In genomic region chr19:2175742-2176141, GRCh38 we compare ENCODE assay signal across 1 cellular context.
TF ChIP-seq lines count a peak whose summit lies in the region.

No MANE protein-coding gene starts in this region.

TF ChIP-seq in HepG2, 621 proteins besides CTCF, POLR2A, EP300 and RAD21:
- TF ChIP-seq ZNF264 (CRISPR knock-in tag; IDR thresholded peaks at IDR 0.05) (no peak), TEAD3 (CRISPR knock-in tag; optimal IDR thresholded peaks at IDR 0.05; ENCODE audit: borderline replicate concordance) (no peak), ZNF34 (CRISPR knock-in tag; IDR thresholded peaks at IDR 0.05; ENCODE audit: borderline replicate concordance) (no peak), NR2F6 (IDR thresholded peaks at IDR 0.05) (no peak), NR2F6 (CRISPR knock-in tag; IDR thresholded peaks at IDR 0.05) (no peak), CREB1 (IDR thresholded peaks at IDR 0.05) (no peak), CREB1 (CRISPR knock-in tag; IDR thresholded peaks at IDR 0.05) (no peak), SALL2 (CRISPR knock-in tag; IDR thresholded peaks at IDR 0.05) (no peak), TBX2 (CRISPR knock-in tag; IDR thresholded peaks at IDR 0.05; ENCODE audit: borderline replicate concordance) (no peak), GMEB1 (CRISPR knock-in tag; IDR thresholded peaks at IDR 0.05; ENCODE audit: borderline replicate concordance) (no peak), ZNF468 (CRISPR knock-in tag; IDR thresholded peaks at IDR 0.05) (no peak), KIAA2018 (CRISPR knock-in tag; IDR thresholded peaks at IDR 0.05; ENCODE audit: borderline replicate concordance) (no peak), TIGD3 (CRISPR knock-in tag; IDR thresholded peaks at IDR 0.05; ENCODE audit: borderline replicate concordance) (no peak), ZNF772 (CRISPR knock-in tag; IDR thresholded peaks at IDR 0.05) (no peak), BCL6 (CRISPR knock-in tag; IDR thresholded peaks at IDR 0.05) (no peak), TFAP4 (IDR thresholded peaks at IDR 0.05; ENCODE audit: borderline replicate concordance, low read depth) (no peak), CENPT (CRISPR knock-in tag; IDR thresholded peaks at IDR 0.05; ENCODE audit: low read depth) (no peak), KDM5A (IDR thresholded peaks at IDR 0.05; ENCODE audit: borderline replicate concordance, low read length) (no peak)
- TF ChIP-seq, protein P1, sequence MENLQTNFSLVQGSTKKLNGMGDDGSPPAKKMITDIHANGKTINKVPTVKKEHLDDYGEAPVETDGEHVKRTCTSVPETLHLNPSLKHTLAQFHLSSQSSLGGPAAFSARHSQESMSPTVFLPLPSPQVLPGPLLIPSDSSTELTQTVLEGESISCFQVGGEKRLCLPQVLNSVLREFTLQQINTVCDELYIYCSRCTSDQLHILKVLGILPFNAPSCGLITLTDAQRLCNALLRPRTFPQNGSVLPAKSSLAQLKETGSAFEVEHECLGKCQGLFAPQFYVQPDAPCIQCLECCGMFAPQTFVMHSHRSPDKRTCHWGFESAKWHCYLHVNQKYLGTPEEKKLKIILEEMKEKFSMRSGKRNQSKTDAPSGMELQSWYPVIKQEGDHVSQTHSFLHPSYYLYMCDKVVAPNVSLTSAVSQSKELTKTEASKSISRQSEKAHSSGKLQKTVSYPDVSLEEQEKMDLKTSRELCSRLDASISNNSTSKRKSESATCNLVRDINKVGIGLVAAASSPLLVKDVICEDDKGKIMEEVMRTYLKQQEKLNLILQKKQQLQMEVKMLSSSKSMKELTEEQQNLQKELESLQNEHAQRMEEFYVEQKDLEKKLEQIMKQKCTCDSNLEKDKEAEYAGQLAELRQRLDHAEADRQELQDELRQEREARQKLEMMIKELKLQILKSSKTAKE (CRISPR knock-in tag; IDR thresholded peaks at IDR 0.05; ENCODE audit: borderline replicate concordance): no peak
- TF ChIP-seq, protein P2, sequence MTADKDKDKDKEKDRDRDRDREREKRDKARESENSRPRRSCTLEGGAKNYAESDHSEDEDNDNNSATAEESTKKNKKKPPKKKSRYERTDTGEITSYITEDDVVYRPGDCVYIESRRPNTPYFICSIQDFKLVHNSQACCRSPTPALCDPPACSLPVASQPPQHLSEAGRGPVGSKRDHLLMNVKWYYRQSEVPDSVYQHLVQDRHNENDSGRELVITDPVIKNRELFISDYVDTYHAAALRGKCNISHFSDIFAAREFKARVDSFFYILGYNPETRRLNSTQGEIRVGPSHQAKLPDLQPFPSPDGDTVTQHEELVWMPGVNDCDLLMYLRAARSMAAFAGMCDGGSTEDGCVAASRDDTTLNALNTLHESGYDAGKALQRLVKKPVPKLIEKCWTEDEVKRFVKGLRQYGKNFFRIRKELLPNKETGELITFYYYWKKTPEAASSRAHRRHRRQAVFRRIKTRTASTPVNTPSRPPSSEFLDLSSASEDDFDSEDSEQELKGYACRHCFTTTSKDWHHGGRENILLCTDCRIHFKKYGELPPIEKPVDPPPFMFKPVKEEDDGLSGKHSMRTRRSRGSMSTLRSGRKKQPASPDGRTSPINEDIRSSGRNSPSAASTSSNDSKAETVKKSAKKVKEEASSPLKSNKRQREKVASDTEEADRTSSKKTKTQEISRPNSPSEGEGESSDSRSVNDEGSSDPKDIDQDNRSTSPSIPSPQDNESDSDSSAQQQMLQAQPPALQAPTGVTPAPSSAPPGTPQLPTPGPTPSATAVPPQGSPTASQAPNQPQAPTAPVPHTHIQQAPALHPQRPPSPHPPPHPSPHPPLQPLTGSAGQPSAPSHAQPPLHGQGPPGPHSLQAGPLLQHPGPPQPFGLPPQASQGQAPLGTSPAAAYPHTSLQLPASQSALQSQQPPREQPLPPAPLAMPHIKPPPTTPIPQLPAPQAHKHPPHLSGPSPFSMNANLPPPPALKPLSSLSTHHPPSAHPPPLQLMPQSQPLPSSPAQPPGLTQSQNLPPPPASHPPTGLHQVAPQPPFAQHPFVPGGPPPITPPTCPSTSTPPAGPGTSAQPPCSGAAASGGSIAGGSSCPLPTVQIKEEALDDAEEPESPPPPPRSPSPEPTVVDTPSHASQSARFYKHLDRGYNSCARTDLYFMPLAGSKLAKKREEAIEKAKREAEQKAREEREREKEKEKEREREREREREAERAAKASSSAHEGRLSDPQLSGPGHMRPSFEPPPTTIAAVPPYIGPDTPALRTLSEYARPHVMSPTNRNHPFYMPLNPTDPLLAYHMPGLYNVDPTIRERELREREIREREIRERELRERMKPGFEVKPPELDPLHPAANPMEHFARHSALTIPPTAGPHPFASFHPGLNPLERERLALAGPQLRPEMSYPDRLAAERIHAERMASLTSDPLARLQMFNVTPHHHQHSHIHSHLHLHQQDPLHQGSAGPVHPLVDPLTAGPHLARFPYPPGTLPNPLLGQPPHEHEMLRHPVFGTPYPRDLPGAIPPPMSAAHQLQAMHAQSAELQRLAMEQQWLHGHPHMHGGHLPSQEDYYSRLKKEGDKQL (CRISPR knock-in tag; IDR thresholded peaks at IDR 0.05; ENCODE audit: low read depth): no peak
TF ChIP-seq in HepG2: peak in this region for 0.
